In genomic region chr6:159062564-159062945, GRCh38 we compare ENCODE assay signal across 9 cellular contexts.
DNase-seq lines count a peak whose midpoint lies in the region; ATAC-seq lines count a peak whose summit lies in the region.
"Had no signal": no experiment of that assay in that cellular context is flagged by ENCODE, and none has a peak within 500 bp of the region (broad histone marks: within the 10 kb centered on the region; RNA-seq: fewer than 3 reads in every experiment).

No MANE protein-coding gene starts in this region.

- peak overlapping the region in 15 of 21 experiments; percentile 15 to 87 (median 68) for H3K27ac ChIP-seq in skin epidermis

- H3K27ac Mint-ChIP-seq in activated T-cell treated with anti-CD3 and anti-CD28 coated beads, Interleukin-2, amount 50 U/mL, for 24 hours = peak overlapping the region; percentile 96

- peaks cover 100% of the 10 kb centered on the region for H3K4me1 Mint-ChIP-seq in activated T-cell treated with anti-CD3 and anti-CD28 coated beads, Interleukin-2, amount 50 U/mL, for 24 hours (ENCODE audit: low read depth)

- H3K36me3 Mint-ChIP-seq in activated T-cell treated with anti-CD3 and anti-CD28 coated beads, Interleukin-2, amount 50 U/mL, for 24 hours (ENCODE audit: low read depth) = peaks cover 5% of the 10 kb centered on the region

- no peaks in the 10 kb centered on the region for H3K27me3 Mint-ChIP-seq in activated T-cell treated with anti-CD3 and anti-CD28 coated beads, Interleukin-2, amount 50 U/mL, for 24 hours

- H3K4me3 ChIP-seq in skin epidermis = no peak overlapping the region
- H3K4me3 ChIP-seq: breast epithelium had no signal

- peak; percentile 57 for ATAC-seq in GM19043 (IDR thresholded peaks at IDR 0.05; ENCODE audit: low read depth, unreplicated experiment)
- peak; percentile 80 for ATAC-seq in HG03354 (IDR thresholded peaks at IDR 0.05; ENCODE audit: poor library complexity, severe bottlenecking, unreplicated experiment)

- peak overlapping the region; percentile 57 for H3K4me3 Mint-ChIP-seq in activated T-cell treated with anti-CD3 and anti-CD28 coated beads, Interleukin-2, amount 50 U/mL, for 24 hours

- peaks cover 9% of the 10 kb centered on the region for H3K9me3 Mint-ChIP-seq in activated T-cell treated with anti-CD3 and anti-CD28 coated beads, Interleukin-2, amount 50 U/mL, for 24 hours

- DNase-seq in activated T-cell treated with anti-CD3 and anti-CD28 coated beads, Interleukin-2, amount 50 U/mL, for 24 hours = no peak
- DNase-seq in ecto neural progenitor cell (ENCODE audit: low spot score) (no peak), UCSD-AML1 (lab: John Stamatoyannopoulos, UW; ENCODE audit: unreplicated experiment) (no peak), NCI-H82 (lab: John Stamatoyannopoulos, UW) (no peak), NCI-H526 (lab: John Stamatoyannopoulos, UW) (no peak)
